14 cellular contexts compared by ENCODE assay signal in genomic region chr1:59574085-59574484, GRCh38.
DNase-seq lines count a peak whose midpoint lies in the region; ATAC-seq and TF ChIP-seq lines count a peak whose summit lies in the region.
"Had no signal": no experiment of that assay in that cellular context is flagged by ENCODE, and none has a peak within 500 bp of the region (broad histone marks: within the 10 kb centered on the region; RNA-seq: fewer than 3 reads in every experiment).

No MANE protein-coding gene starts in this region.

- in situ Hi-C loops in GM13977 (cut with MboI; ENCODE audit: low pct_unique_long_range_greater_than_20kb, low sequenced_read_pairs, unreplicated experiment): no loop called here
- in situ Hi-C loops in KBM-7 (cut with MboI; ENCODE audit: low pct_unique_long_range_greater_than_20kb, low sequenced_read_pairs): no loop called here

- no peak for TF ChIP-seq CTCF in GM13977 (IDR thresholded peaks at IDR 0.05; ENCODE audit: extremely low read depth, insufficient read depth, missing control alignments)

- ATAC-seq in GM21526 (IDR thresholded peaks at IDR 0.05; ENCODE audit: low FRiP score, unreplicated experiment): no peak
- ATAC-seq in HG02798 (IDR thresholded peaks at IDR 0.05; ENCODE audit: poor library complexity, unreplicated experiment): no peak

- DNase-seq in A172 (ENCODE audit: low spot score) (peak; percentile 53), GM03348 (ENCODE audit: low spot score) (peak; percentile 54), NCI-H446 treated with DMSO at 0.1 percent for 48 hours (lab: John Stamatoyannopoulos, UW) (peak; percentile 10), fibroblast of gingiva (ENCODE audit: low read depth) (peak; percentile 97), GM13977 (ENCODE audit: low spot score) (no peak), KBM-7 (no peak)
- DNase-seq: activated CD4-positive, alpha-beta T cell treated with anti-CD3 and anti-CD28 coated beads for 48 hours; aorta; Karpas-422; NCI-H1694 treated with DMSO at 0.1 percent for 48 hours; NCI-H526 treated with DMSO at 0.1 percent for 48 hours; substantia nigra had no signal

Comparison
In these comparisons a context has a peak if more than half of its experiments do, and no peak if none do; other contexts are left out.
1. DNase-seq: peak in A172 (single experiment), GM03348 (single experiment), NCI-H446 treated with DMSO at 0.1 percent for 48 hours (single experiment) and fibroblast of gingiva (single experiment); none in GM13977 (single experiment) and KBM-7 (single experiment).